In the genomic region with DNA sequence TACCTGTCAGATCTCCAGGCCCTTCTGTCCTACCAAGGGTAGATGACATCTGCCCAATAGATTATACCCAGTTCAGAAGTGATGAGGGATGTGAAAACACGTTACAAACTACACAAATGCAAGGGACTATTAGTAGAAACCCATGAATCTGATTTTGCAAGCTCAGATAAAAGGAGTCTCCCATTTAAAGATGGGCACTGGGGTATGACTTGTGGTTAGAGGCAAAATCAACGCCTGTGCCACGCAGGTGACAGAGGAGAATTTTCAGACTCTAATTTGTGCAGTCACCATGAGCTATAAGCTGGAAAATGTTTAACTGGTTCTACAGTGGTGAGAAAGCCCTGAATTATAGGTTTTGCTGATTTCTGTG, we compare ENCODE assay signal across 16 cellular contexts.
DNase-seq lines count a peak whose midpoint lies in the region; ATAC-seq lines count a peak whose summit lies in the region.
"Had no signal": no experiment of that assay in that cellular context is flagged by ENCODE, and none has a peak within 500 bp of the region (broad histone marks: within the 10 kb centered on the region; RNA-seq: fewer than 3 reads in every experiment).

No MANE protein-coding gene starts in this region.

- no peak for ATAC-seq in HG02885 (IDR thresholded peaks at IDR 0.05; ENCODE audit: poor library complexity, unreplicated experiment)
- no peak for ATAC-seq in GM21529 (IDR thresholded peaks at IDR 0.05; ENCODE audit: unreplicated experiment)
- ATAC-seq: T-cell had no signal

- DNase-seq in NCI-H2107 treated with DMSO at 0.1 percent for 48 hours (lab: John Stamatoyannopoulos, UW; ENCODE audit: unreplicated experiment) (peak; percentile 11), NCI-H2107 (lab: John Stamatoyannopoulos, UW) (no peak), NAMALWA (ENCODE audit: low spot score) (peak; percentile 89), islet precursor cell (peak; percentile 13), C1 segment of cervical spinal cord (lab: John Stamatoyannopoulos, UW) (no peak)
- no peak for DNase-seq in activated CD4-positive, alpha-beta T cell treated with anti-CD3 and anti-CD28 coated beads, Interleukin-2, amount 50 U/mL, for 4 hours
- DNase-seq: CD4-positive, CD25-positive, alpha-beta regulatory T cell; DMS53; MG63; NCI-H1105 treated with DMSO at 0.1 percent for 48 hours; NCI-H1694 treated with DMSO at 0.1 percent for 48 hours; NCI-H446; NCI-H69; T-cell had no signal

Comparison
In these comparisons a context has a peak if more than half of its experiments do, and no peak if none do; other contexts are left out.
1. DNase-seq: peak in NCI-H2107 treated with DMSO at 0.1 percent for 48 hours (single experiment), NAMALWA (single experiment) and islet precursor cell (single experiment); none in NCI-H2107 (single experiment), C1 segment of cervical spinal cord (0 of 14) and activated CD4-positive, alpha-beta T cell treated with anti-CD3 and anti-CD28 coated beads, Interleukin-2, amount 50 U/mL, for 4 hours (0 of 2).